ENCODE assay signal across 1 cellular context in the genomic region with DNA sequence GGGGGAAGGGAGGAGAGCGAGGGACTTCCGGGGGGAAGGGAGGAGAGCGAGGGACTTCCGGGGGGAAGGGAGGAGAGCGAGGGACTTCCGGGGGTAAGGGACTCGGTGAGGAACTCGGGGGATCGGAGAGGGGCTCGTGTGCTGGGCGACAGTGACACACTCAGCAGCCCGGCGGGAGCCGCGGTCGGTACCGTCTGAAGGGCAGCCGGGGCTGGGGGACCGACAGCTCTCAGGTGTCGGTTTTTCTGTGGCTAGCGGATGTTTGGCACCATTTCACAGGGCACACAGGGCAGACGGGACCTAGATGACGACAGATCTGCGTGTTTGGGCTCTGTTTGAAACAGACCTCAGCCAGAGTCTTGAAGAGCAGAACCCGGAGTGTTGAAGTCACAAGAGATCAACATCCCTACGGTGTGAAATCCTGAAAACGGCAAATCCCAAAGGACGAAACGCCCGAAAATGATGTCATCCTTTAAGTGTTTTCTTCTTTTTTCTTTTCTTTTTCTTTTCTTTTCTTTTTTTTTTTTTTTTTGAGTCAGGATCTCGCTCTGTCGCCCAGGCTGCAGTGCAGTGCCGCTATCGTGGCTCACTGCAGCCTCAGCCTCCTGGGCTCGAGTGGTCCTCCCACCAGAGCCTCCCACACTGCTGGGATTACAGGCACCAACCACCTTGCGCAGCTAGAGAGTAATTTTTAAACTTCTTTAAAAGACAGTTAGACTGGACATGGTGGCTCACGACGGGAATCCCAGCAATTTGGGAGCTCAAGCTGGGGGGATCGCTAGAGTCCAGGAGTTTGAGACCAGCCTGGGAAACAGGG.
TF ChIP-seq lines count a peak whose summit lies in the region.

No MANE protein-coding gene starts in this region.

TF ChIP-seq in IMR-90, 13 proteins besides CTCF, POLR2A, EP300 and RAD21:
- TF ChIP-seq SMC3 (IDR thresholded peaks at IDR 0.05; ENCODE audit: low read depth, low read length) (no peak), BHLHE40 (IDR thresholded peaks at IDR 0.05; ENCODE audit: low read depth, low read length) (0 out of 2 replicates have a peak, but pooled peaks have one; percentile 4), CHD1 (IDR thresholded peaks at IDR 0.05; ENCODE audit: low read depth, low read length) (peak; percentile 86; the same call in 1 of the 2 replicates), CEBPB (IDR thresholded peaks at IDR 0.05; ENCODE audit: low read depth, low read length) (0 out of 2 replicates have a peak, but pooled peaks have one; percentile 9)
